Comparison of ENCODE assay signal across 18 cellular contexts in the genomic region with DNA sequence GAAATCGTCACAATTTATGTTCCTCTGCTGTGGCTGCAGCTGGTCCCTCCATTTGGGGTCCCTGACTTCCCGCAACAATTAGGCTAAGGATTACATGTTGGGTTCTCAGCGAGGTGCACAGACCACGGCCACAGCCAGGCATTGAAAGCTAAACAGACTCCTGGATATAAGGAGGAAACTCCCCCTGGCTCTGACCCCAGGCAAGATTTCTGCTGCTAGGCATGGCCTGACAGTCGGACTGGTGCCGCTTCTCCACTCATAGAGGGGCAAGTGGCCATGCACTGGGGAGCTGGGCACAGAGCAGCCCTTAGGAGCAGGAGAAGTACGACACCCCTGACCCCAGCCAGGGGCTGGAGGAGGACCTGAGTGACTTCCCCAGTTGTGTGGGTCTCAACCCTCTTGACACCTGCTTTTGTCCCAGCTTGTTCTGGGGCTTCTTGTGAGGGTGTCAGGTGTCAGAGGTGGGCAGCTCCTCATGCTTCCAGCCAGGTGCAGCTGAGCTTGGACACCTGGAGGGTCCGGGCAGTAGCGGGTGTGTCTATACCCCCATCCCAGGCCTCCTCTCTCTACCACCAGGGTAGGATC.
"Had no signal": no experiment of that assay in that cellular context is flagged by ENCODE, and none has a peak within 500 bp of the region (broad histone marks: within the 10 kb centered on the region; RNA-seq: fewer than 3 reads in every experiment).

No MANE protein-coding gene starts in this region.

- H3K4me1 ChIP-seq: testis had no signal

- H3K9me3 ChIP-seq: testis had no signal

- H3K36me3 ChIP-seq: neutrophil, SJCRH30, WERI-Rb-1 had no signal

- H3K27ac ChIP-seq: epithelial cell of prostate, left lung, neutrophil, SJCRH30, testis, upper lobe of left lung, WERI-Rb-1 had no signal

- H3K27me3 ChIP-seq: left lung, neutrophil, SJCRH30, testis, upper lobe of left lung had no signal

- DNase-seq: activated CD4-positive, alpha-beta T cell treated with anti-CD3 and anti-CD28 coated beads, Interleukin-2, amount 50 U/mL, for 1 hour; activated CD4-positive, CD25-positive, alpha-beta regulatory T cell treated with anti-CD3 and anti-CD28 coated beads, Interleukin-2, amount 50 U/mL, for 72 hours; activated CD8-positive, alpha-beta T cell treated with anti-CD3 and anti-CD28 coated beads, Interleukin-2, amount 10 ng/mL, durations not matched to agents 7 days and 5 days; cerebellar nuclear complex; cortex of kidney; hippocampal formation; kidney glomerular epithelial cell; left lung; stimulated activated CD4-positive, alpha-beta T cell treated with anti-CD3 and anti-CD28 coated beads, Interleukin-12 subunit alpha, Interleukin-12 subunit beta, amount 100 ng/mL, for 4 hours; stimulated activated CD4-positive, alpha-beta T cell treated with anti-CD3 and anti-CD28 coated beads, Interleukin-1b, Interleukin-23, amount 100 ng/mL, for 48 hours; T-cell; testis; upper lobe of left lung; WERI-Rb-1 had no signal

- ATAC-seq: activated CD8-positive, alpha-beta T cell treated with anti-CD3 and anti-CD28 coated beads, Interleukin-2, amount 10 ng/mL, durations not matched to agents 7 days and 5 days; activated naive CD4-positive, alpha-beta T cell treated with anti-CD3 and anti-CD28 coated beads, Interleukin-2, amount 50 U/mL, for 72 hours; left lung; T-cell had no signal

- H3K4me3 ChIP-seq: left lung, SJCRH30, testis, upper lobe of left lung had no signal
